ENCODE assay signal across 8 cellular contexts in the genomic region with DNA sequence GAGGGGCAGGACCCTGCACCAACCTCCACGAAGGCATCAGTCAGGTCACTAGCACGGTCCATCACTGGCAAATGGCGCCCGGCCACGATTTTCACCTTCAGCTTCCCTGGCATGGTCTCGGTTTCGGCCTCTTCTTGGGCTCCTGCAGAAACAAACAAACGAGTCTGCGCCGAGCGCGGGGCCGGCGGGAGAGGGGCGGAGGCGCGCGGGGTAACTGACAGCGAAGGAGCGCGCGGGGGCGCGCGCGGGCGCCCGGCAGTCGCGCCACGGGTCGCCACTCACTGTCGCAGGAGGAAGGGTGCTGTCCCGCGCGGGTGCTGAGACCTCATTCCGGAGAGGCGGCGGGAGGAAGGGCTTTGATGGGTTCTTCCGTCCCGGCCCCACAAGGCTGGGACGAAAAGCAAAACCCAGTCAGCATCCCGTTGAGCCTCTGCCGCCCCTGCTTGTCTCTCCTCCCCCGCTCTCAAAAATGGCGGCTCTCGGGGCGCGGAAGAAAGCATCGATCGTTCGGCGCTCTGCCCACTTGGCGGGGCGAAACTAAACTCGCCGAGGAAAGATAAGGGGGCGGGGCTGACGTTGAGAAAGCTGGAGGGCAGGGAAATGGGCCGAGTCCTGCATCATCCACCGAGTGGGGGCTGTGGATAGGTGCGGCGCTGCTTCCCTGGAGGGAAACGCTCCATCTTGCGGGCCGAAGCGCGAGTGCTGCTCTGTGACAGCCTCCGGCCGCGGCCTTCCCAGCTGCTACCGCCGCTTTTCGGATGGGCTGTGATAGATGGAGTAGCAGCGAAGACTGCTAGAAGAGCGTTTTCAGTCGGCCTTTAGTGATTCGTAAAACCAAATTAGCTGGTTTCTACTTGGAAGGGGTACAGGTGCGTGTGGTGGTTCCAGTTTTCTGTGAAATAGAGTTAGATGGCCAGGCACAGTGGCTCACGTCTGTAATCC. TPM values are rescaled to one million over a fixed set of nuclear protein-coding genes. Genes with fewer than 3 reads are reported as not detected.
DNase-seq lines count a peak whose midpoint lies in the region; ATAC-seq and TF ChIP-seq lines count a peak whose summit lies in the region.

TSS of gene C2CD5 (minus strand) at position 505 of the 942 bp plus-strand sequence. CDS start at position 113, 392 bp downstream.

- peaks cover 0 to 7% (median 0%) of the 10 kb centered on the region in 8 donors for H3K9me3 Mint-ChIP-seq in CD4-positive, alpha-beta memory T cell
- H3K9me3 Mint-ChIP-seq in activated CD8-positive, alpha-beta T cell treated with anti-CD3 and anti-CD28 coated beads for 36 hours = no peaks in the 10 kb centered on the region

- ATAC-seq in GM19397 (IDR thresholded peaks at IDR 0.05; ENCODE audit: unreplicated experiment) = peak; percentile 72
- peak; percentile 78 for ATAC-seq in HG03571 (IDR thresholded peaks at IDR 0.05; ENCODE audit: unreplicated experiment)
- peak; percentile 91 for ATAC-seq in activated CD8-positive, alpha-beta T cell treated with anti-CD3 and anti-CD28 coated beads for 36 hours
- ATAC-seq in lower lobe of right lung = peak; percentile 97

- intact Hi-C loops in CD4-positive, alpha-beta memory T cell (cut with micrococcal nuclease) = loop anchor here (1.0 to 5.0 kb wide), 8 partner anchors 8 to 1042 kb away; partner anchors contain the start of genes CMAS, ETNK1, GOLT1B and LDHB
- intact Hi-C loops in activated CD8-positive, alpha-beta T cell treated with anti-CD3 and anti-CD28 coated beads for 36 hours (cut with micrococcal nuclease) = loop anchor here (5.0 to 10.0 kb wide), 2 partner anchors 83 to 120 kb away; partner anchors contain the start of gene ETNK1
- intact Hi-C loops in lower lobe of right lung (cut with DNase I) = no loop called here

- 2% methylated on average over 80 of the region's 80 CpGs for WGBS in ectodermal cell, 2 experiments

- peaks cover 0 to 4% of the 10 kb centered on the region in 2 donors for H3K27me3 Mint-ChIP-seq in CD4-positive, alpha-beta memory T cell
- H3K27me3 Mint-ChIP-seq in activated CD8-positive, alpha-beta T cell treated with anti-CD3 and anti-CD28 coated beads for 36 hours = peaks cover 6% of the 10 kb centered on the region

- TF ChIP-seq CTCF in activated CD8-positive, alpha-beta T cell treated with anti-CD3 and anti-CD28 coated beads for 36 hours (IDR thresholded peaks at IDR 0.05) = no peak
- peak; percentile 38 for TF ChIP-seq CTCF in lower lobe of right lung (IDR thresholded peaks at IDR 0.05)

- H3K36me3 Mint-ChIP-seq in CD4-positive, alpha-beta memory T cell = peaks cover 6 to 28% of the 10 kb centered on the region in 2 donors
- H3K36me3 Mint-ChIP-seq in activated CD8-positive, alpha-beta T cell treated with anti-CD3 and anti-CD28 coated beads for 36 hours (ENCODE audit: low read depth) = peaks cover 24% of the 10 kb centered on the region

- no peaks in the 10 kb centered on the region for H3K36me3 ChIP-seq in CD4-positive, alpha-beta memory T cell (ENCODE audit: insufficient read depth, low read length)
- no peaks in the 10 kb centered on the region for H3K36me3 ChIP-seq in ectodermal cell (ENCODE audit: control insufficient read depth, insufficient read depth, low read length)
- H3K36me3 ChIP-seq in lower lobe of right lung = no peaks in the 10 kb centered on the region

- DNase-seq in CD4-positive, alpha-beta memory T cell = peak; percentile 95 to 98 (median 96)
- DNase-seq in NCI-H774 (lab: John Stamatoyannopoulos, UW) (peak; percentile 98), lower lobe of right lung (peak; percentile 98)
- DNase-seq in activated CD8-positive, alpha-beta T cell treated with anti-CD3 and anti-CD28 coated beads for 36 hours = peak; percentile 97
- DNase-seq in stimulated activated CD4-positive, alpha-beta T cell treated with anti-CD3 and anti-CD28 coated beads, TNF-alpha, amount 100 ng/mL, for 24 hours (ENCODE audit: low read depth in 3 of 3) = peak; percentile 88 to 94 (median 93)

- no peaks in the 10 kb centered on the region for H3K9me3 ChIP-seq in CD4-positive, alpha-beta memory T cell (ENCODE audit: control insufficient read depth in 1 of 2, low read length in 2 of 2)
- H3K9me3 ChIP-seq in ectodermal cell (ENCODE audit: control insufficient read depth, low read length) (no peaks in the 10 kb centered on the region), lower lobe of right lung (no peaks in the 10 kb centered on the region)

- H3K4me3 ChIP-seq in CD4-positive, alpha-beta memory T cell (ENCODE audit: low read length in 2 of 2) = peak within 1 kb of the TSS; percentile 87 to 97
- H3K4me3 ChIP-seq in ectodermal cell (ENCODE audit: insufficient read depth, low read depth, low read length) = peak within 1 kb of the TSS; percentile 93
- H3K4me3 ChIP-seq in lower lobe of right lung = peak within 1 kb of the TSS; percentile 82

- H3K27ac ChIP-seq in CD4-positive, alpha-beta memory T cell (ENCODE audit: low read depth, low read length) = peak within 1 kb of the TSS; percentile 78
- H3K27ac ChIP-seq in ectodermal cell (ENCODE audit: insufficient read depth, low read depth, low read length, poor library complexity, severe bottlenecking) (peak within 1 kb of the TSS; percentile 61), lower lobe of right lung (peak within 1 kb of the TSS; percentile 96)

- POLR2A ChIA-PET in CD4-positive, alpha-beta memory T cell (lab: Charles Lee; ENCODE audit: partially characterized antibody) = interaction anchor here (0.8 to 4.6 kb wide), 14 partner anchors 9 to 1042 kb away, joined by 3 to 74 read pairs (median 6); partner anchors contain the start of genes CMAS, ETNK1 and LDHB
- POLR2A ChIA-PET in activated CD8-positive, alpha-beta T cell treated with anti-CD3 and anti-CD28 coated beads for 36 hours (lab: Charles Lee) = interaction anchor here (0.6 to 1.9 kb wide), 11 partner anchors 9 to 1110 kb away, joined by 3 to 11 read pairs (median 4); partner anchors contain the start of gene ETNK1

- H3K27me3 ChIP-seq in CD4-positive, alpha-beta memory T cell (ENCODE audit: insufficient read depth, low read length) = no peaks in the 10 kb centered on the region
- H3K27me3 ChIP-seq in ectodermal cell (ENCODE audit: control insufficient read depth, insufficient read depth, low read length, poor library complexity, severe bottlenecking) (no peaks in the 10 kb centered on the region), lower lobe of right lung (ENCODE audit: low read depth) (no peaks in the 10 kb centered on the region)

- peak within 1 kb of the TSS; percentile 89 to 98 (median 94) for H3K4me3 Mint-ChIP-seq in CD4-positive, alpha-beta memory T cell
- H3K4me3 Mint-ChIP-seq in activated CD8-positive, alpha-beta T cell treated with anti-CD3 and anti-CD28 coated beads for 36 hours = peak within 1 kb of the TSS; percentile 95

- peaks cover 44% of the 10 kb centered on the region for H3K4me1 ChIP-seq in CD4-positive, alpha-beta memory T cell (ENCODE audit: insufficient read depth, low read length)
- H3K4me1 ChIP-seq in ectodermal cell (ENCODE audit: control insufficient read depth, insufficient read depth, low read length) (peaks cover 5% of the 10 kb centered on the region), lower lobe of right lung (peaks cover 31% of the 10 kb centered on the region)

- peak within 1 kb of the TSS; percentile 95 to 97 (median 96) for H3K27ac Mint-ChIP-seq in CD4-positive, alpha-beta memory T cell
- peak within 1 kb of the TSS; percentile 94 for H3K27ac Mint-ChIP-seq in activated CD8-positive, alpha-beta T cell treated with anti-CD3 and anti-CD28 coated beads for 36 hours

- H3K4me1 Mint-ChIP-seq in CD4-positive, alpha-beta memory T cell = peaks cover 29 to 45% (median 36%) of the 10 kb centered on the region in 4 donors
- H3K4me1 Mint-ChIP-seq in activated CD8-positive, alpha-beta T cell treated with anti-CD3 and anti-CD28 coated beads for 36 hours (ENCODE audit: low read depth) = peaks cover 30% of the 10 kb centered on the region

- CTCF ChIA-PET in CD4-positive, alpha-beta memory T cell (lab: Charles Lee; ENCODE audit: partially characterized antibody) = interaction anchor here (0.9 to 1.7 kb wide), 9 partner anchors 9 to 864 kb away, joined by 3 to 9 read pairs (median 4); no protein-coding TSS in a partner anchor
- CTCF ChIA-PET in activated CD8-positive, alpha-beta T cell treated with anti-CD3 and anti-CD28 coated beads for 36 hours (lab: Charles Lee) = interaction anchor here (0.7 to 3.3 kb wide), 9 partner anchors 8 to 140 kb away, joined by 3 to 9 read pairs (median 3); partner anchors contain the start of gene ETNK1

RNA-seq across cellular contexts. Expression of gene C2CD5, which starts in this region (rescaled TPM):
- 10 to 100 TPM; 59.3 to 59.8 TPM for total RNA-seq in CD4-positive, alpha-beta memory T cell
- 10 to 100 TPM; 12.8 to 23.5 TPM for polyA plus RNA-seq in CD4-positive, alpha-beta memory T cell
- total RNA-seq in activated CD8-positive, alpha-beta T cell treated with anti-CD3 and anti-CD28 coated beads for 36 hours = 10 to 100 TPM; 32.4 to 34.1 TPM
- polyA plus RNA-seq in ectodermal cell (2013, experiment 1 of 4) = 55.1 TPM
- 53.9 TPM for polyA plus RNA-seq in ectodermal cell (2013, experiment 2 of 4)
- polyA plus RNA-seq in ectodermal cell (2013, experiment 3 of 4) = 47.4 TPM
- polyA plus RNA-seq in ectodermal cell (2013, experiment 4 of 4) = 48.3 TPM
- 50.2 TPM for total RNA-seq in lower lobe of right lung

Comparison
In these comparisons a context has a peak if more than half of its experiments do, and no peak if none do; other contexts are left out.
1. Peak in every context shown above with its lines: DNase-seq, ATAC-seq, H3K4me3 ChIP-seq and H3K27ac ChIP-seq.